Comparison of ENCODE assay signal across 1 cellular context in the genomic region with DNA sequence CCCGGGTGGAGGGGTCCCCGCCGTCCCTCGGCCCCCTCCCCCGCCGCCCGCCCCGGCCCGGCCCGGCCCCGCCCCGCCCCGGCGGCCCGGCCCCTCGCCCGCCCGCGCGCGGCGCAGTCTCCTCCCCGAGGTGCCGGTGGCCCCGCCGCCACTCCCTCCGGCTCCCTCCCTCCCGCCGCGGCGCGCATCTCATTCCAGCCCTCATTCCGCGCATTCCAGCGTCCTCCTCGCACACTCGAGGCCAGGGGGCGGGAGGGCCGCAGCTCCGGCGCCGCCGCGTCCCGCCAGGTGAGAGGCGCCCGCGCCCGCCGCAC.
TF ChIP-seq lines count a peak whose summit lies in the region.

A gene (plus strand): TSS at position 204 of the 314 bp plus-strand sequence.

TF ChIP-seq in GM12878, 131 proteins besides CTCF, POLR2A, EP300 and RAD21 (continued from another document):
- TF ChIP-seq, protein P1, sequence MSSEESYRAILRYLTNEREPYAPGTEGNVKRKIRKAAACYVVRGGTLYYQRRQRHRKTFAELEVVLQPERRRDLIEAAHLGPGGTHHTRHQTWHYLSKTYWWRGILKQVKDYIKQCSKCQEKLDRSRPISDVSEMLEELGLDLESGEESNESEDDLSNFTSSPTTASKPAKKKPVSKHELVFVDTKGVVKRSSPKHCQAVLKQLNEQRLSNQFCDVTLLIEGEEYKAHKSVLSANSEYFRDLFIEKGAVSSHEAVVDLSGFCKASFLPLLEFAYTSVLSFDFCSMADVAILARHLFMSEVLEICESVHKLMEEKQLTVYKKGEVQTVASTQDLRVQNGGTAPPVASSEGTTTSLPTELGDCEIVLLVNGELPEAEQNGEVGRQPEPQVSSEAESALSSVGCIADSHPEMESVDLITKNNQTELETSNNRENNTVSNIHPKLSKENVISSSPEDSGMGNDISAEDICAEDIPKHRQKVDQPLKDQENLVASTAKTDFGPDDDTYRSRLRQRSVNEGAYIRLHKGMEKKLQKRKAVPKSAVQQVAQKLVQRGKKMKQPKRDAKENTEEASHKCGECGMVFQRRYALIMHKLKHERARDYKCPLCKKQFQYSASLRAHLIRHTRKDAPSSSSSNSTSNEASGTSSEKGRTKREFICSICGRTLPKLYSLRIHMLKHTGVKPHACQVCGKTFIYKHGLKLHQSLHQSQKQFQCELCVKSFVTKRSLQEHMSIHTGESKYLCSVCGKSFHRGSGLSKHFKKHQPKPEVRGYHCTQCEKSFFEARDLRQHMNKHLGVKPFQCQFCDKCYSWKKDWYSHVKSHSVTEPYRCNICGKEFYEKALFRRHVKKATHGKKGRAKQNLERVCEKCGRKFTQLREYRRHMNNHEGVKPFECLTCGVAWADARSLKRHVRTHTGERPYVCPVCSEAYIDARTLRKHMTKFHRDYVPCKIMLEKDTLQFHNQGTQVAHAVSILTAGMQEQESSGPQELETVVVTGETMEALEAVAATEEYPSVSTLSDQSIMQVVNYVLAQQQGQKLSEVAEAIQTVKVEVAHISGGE (CRISPR knock-in tag; IDR thresholded peaks at IDR 0.05): no peak
- TF ChIP-seq KDM1A (IDR thresholded peaks at IDR 0.05; ENCODE audit: borderline replicate concordance): no peak
